8 cellular contexts compared by ENCODE assay signal in the genomic region with DNA sequence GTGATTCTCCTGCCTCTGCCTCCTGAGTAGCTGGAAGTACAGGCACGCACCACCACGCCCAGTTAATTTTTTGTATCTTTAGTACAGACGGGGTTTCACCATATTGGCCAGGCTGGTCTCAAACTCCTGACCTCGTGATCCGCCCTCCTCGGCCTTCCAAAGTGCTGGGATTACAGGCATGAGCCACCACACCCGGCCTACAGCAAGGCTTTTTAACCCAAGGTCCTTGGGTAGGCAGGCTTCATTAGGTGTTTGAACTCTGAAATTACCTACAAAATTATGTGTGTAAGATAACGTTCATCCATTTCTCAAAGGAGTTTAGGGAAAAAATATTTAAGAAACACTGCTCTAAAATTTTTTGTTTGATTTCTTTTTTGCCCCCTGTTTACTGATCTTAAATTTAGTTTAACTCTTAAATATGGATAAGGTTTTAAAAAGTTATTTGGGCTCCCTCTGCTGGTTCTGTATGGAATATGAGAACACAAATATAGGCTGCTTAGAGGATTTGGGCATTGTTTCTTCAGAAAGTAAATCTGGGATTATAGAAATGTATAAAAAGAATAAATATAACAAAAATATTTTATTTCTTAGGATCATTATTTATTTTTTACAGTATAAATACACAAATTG.
DNase-seq lines count a peak whose midpoint lies in the region; ATAC-seq, FAIRE-seq and TF ChIP-seq lines count a peak whose summit lies in the region.

No MANE protein-coding gene starts in this region.

- H3K4me1 ChIP-seq in small intestine (ENCODE audit: control insufficient read depth in 2 of 2, insufficient read depth in 1 of 2, low read depth in 1 of 2, low read length in 1 of 2): no peaks in the 10 kb centered on the region

- TF ChIP-seq CTCF in HFF-Myc (IDR thresholded peaks at IDR 0.05; ENCODE audit: low read depth, low read length, missing control alignments): peak; percentile 36
- peak; percentile 60 for TF ChIP-seq CTCF in fibroblast of the aortic adventitia (IDR thresholded peaks at IDR 0.05; ENCODE audit: insufficient read depth, low read length)

- 66 to 74% (median 72%) methylated on average over 8 of the region's 8 CpGs for WGBS in small intestine, 3 donors

- H3K27ac ChIP-seq in small intestine (ENCODE audit: low read depth in 1 of 2, low read length in 1 of 2): no peak overlapping the region

- H3K36me3 ChIP-seq in small intestine (ENCODE audit: control insufficient read depth in 2 of 2, insufficient read depth in 2 of 2, low read length in 2 of 2): peaks cover 4 to 5% of the 10 kb centered on the region in 2 donors

- H3K4me3 ChIP-seq in HFF-Myc (replicated peaks; ENCODE audit: low read depth, low read length) (no peak overlapping the region), fibroblast of the aortic adventitia (ENCODE audit: low read depth, low read length) (no peak overlapping the region), small intestine (ENCODE audit: low read depth in 1 of 2, low read length in 2 of 2) (no peak overlapping the region)

- DNase-seq in COR-L47 (lab: John Stamatoyannopoulos, UW) (peak; percentile 41), HFF-Myc (ENCODE audit: extremely low read depth, low read depth) (peak; percentile 31), RKO (ENCODE audit: low spot score) (peak; percentile 60), fibroblast of the aortic adventitia (ENCODE audit: low read depth) (peak; percentile 83), small intestine (peak; percentile 46), OCI-M2 (lab: John Stamatoyannopoulos, UW; ENCODE audit: unreplicated experiment) (no peak)

- no peak for ATAC-seq in GM21367 (IDR thresholded peaks at IDR 0.05; ENCODE audit: unreplicated experiment)
- no peak for ATAC-seq in HG02973 (IDR thresholded peaks at IDR 0.05; ENCODE audit: unreplicated experiment)

- no peaks in the 10 kb centered on the region for H3K27me3 ChIP-seq in small intestine (ENCODE audit: control insufficient read depth in 2 of 2, insufficient read depth in 2 of 2, low read length in 2 of 2)

- peak; percentile 94 for FAIRE-seq in small intestine (lab: Jason Lieb, UNC)

- H3K9me3 ChIP-seq in small intestine (ENCODE audit: control insufficient read depth, low read depth): no peaks in the 10 kb centered on the region
